In genomic region chr5:138575194-138576015, GRCh38 we compare ENCODE assay signal across 1 cellular context.
TF ChIP-seq lines count a peak whose summit lies in the region.

HSPA9 (minus strand) TSS chr5:138575401; CDS start chr5:138575318, 83 bp downstream.

TF ChIP-seq in GM12878, 131 proteins besides CTCF, POLR2A, EP300 and RAD21 (continued from another document and continues in another):
- no peak for TF ChIP-seq BCLAF1 (IDR thresholded peaks at IDR 0.05)
- TF ChIP-seq SIX5 (IDR thresholded peaks at IDR 0.05; ENCODE audit: low read depth, low read length, severe bottlenecking) = peak; percentile 25
- no peak; the same call in 1 of the 2 replicates for TF ChIP-seq GABPA (IDR thresholded peaks at IDR 0.05; ENCODE audit: low read depth)
- peak; percentile 43 to 85; a peak in 3 of 4 replicates for TF ChIP-seq BHLHE40 (IDR thresholded peaks at IDR 0.05; ENCODE audit: borderline replicate concordance in 1 of 2, low read depth in 2 of 2, low read length in 1 of 2)
- peak; percentile 62 for TF ChIP-seq SP1 (IDR thresholded peaks at IDR 0.05; ENCODE audit: low read depth, low read length)
- TF ChIP-seq TARDBP (IDR thresholded peaks at IDR 0.05; ENCODE audit: borderline replicate concordance) = 0 out of 2 replicates have a peak, but pooled peaks have one; percentile 26
- TF ChIP-seq ZNF687 (IDR thresholded peaks at IDR 0.05) = peak; percentile 92
- TF ChIP-seq RB1 (IDR thresholded peaks at IDR 0.05; ENCODE audit: borderline replicate concordance) = peak; percentile 91
- TF ChIP-seq MXI1 (IDR thresholded peaks at IDR 0.05; ENCODE audit: low read depth, low read length) = peak; percentile 97
- TF ChIP-seq REST (IDR thresholded peaks at IDR 0.05; ENCODE audit: low read depth, low read length) = no peak
- no peak for TF ChIP-seq ZBTB4 (CRISPR knock-in tag; IDR thresholded peaks at IDR 0.05)
- TF ChIP-seq ZNF622 (IDR thresholded peaks at IDR 0.05) = no peak
- TF ChIP-seq CEBPB (IDR thresholded peaks at IDR 0.05; ENCODE audit: borderline replicate concordance in 1 of 2, low read depth in 2 of 2, low read length in 2 of 2) = peak in 1 of 2 experiments; percentile 83; a peak in 1 of 4 replicates
- TF ChIP-seq HDAC6 (IDR thresholded peaks at IDR 0.05; ENCODE audit: unreplicated experiment) = no peak
- peak; percentile 71; the same call in 1 of the 2 replicates for TF ChIP-seq BACH1 (IDR thresholded peaks at IDR 0.05; ENCODE audit: borderline replicate concordance)
- 0 out of 2 replicates have a peak, but pooled peaks have one; percentile 56 for TF ChIP-seq HSF1 (IDR thresholded peaks at IDR 0.05; ENCODE audit: low read depth, low read length)
- TF ChIP-seq ZNF207 (IDR thresholded peaks at IDR 0.05; ENCODE audit: borderline replicate concordance) = peak; percentile 100
- TF ChIP-seq RELA (IDR thresholded peaks at IDR 0.05; ENCODE audit: borderline replicate concordance, partially characterized antibody) = peak; percentile 88
- TF ChIP-seq IKZF1 (conservative IDR thresholded peaks at IDR 0.05) = peak; percentile 95
- peak; percentile 72 for TF ChIP-seq HCFC1 (IDR thresholded peaks at IDR 0.05; ENCODE audit: low read length)
- TF ChIP-seq PAX8 (IDR thresholded peaks at IDR 0.05) = no peak
- TF ChIP-seq POLR2AphosphoS5 (IDR thresholded peaks at IDR 0.05; ENCODE audit: low read length) = peak; percentile 97
- TF ChIP-seq MTA2 (IDR thresholded peaks at IDR 0.05; ENCODE audit: low read depth) = peak; percentile 46; the same call in 1 of the 2 replicates
- no peak for TF ChIP-seq KDM1A (IDR thresholded peaks at IDR 0.05; ENCODE audit: borderline replicate concordance)
- TF ChIP-seq PAX5 (IDR thresholded peaks at IDR 0.05; ENCODE audit: borderline replicate concordance, low read depth, low read length) = peak; percentile 54; the same call in 1 of the 2 replicates
- peak; percentile 96 for TF ChIP-seq YY1 (IDR thresholded peaks at IDR 0.05; ENCODE audit: low read depth, low read length)
- peak; percentile 97 for TF ChIP-seq ZBTB33 (IDR thresholded peaks at IDR 0.05)
- TF ChIP-seq NBN (IDR thresholded peaks at IDR 0.05) = peak; percentile 96
- TF ChIP-seq CEBPZ (IDR thresholded peaks at IDR 0.05; ENCODE audit: low read depth, low read length) = no peak
- peak; percentile 94; the same call in 1 of the 2 replicates for TF ChIP-seq LARP7 (IDR thresholded peaks at IDR 0.05)
- TF ChIP-seq BCL3 (IDR thresholded peaks at IDR 0.05; ENCODE audit: borderline replicate concordance, insufficient read depth, low read depth, low read length, poor library complexity, severe bottlenecking) = no peak
